In the genomic region with DNA sequence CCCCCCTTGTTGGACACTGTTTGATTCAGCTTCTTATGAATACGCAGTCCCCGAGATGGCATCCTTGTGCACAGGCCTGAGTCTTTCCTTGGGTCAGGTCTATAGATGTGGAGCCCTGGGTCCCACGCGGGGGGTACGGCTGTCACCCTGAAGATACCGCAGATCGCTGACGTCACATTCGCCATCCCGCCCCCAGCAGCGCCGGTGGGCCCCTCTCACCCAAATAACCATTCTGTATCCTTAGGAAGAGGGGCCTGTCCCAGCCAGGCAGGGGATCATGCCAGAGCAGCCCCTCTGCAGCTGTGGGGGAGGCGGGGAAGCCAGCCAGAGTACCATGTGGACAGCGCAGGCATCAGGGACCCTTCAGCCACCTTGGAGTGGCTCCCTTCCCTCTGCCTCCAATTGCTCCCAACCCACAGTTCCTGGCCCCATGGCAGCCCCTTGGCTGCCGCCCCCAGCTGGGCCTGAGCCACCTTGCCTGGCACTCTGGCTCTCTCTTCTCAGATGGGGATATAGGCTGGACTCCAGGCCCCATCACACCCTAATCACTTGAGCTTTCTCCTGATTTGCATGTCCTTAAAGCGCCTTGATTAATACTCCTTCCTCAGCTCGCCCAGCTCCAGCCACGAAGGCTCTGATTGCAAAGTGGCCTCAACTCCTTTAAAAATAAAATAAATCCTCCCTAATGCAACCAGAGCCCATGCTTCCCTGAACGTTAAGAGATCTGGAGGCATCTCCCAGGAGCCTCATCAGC, we compare ENCODE assay signal across 22 cellular contexts.
DNase-seq lines count a peak whose midpoint lies in the region; ATAC-seq, FAIRE-seq and TF ChIP-seq lines count a peak whose summit lies in the region.
"Had no signal": no experiment of that assay in that cellular context is flagged by ENCODE, and none has a peak within 500 bp of the region (broad histone marks: within the 10 kb centered on the region; RNA-seq: fewer than 3 reads in every experiment).

No MANE protein-coding gene starts in this region.

- H3K9me3 Mint-ChIP-seq in endodermal cell = no peaks in the 10 kb centered on the region
- H3K9me3 Mint-ChIP-seq in neural progenitor cell = peaks cover 11% of the 10 kb centered on the region
- no peaks in the 10 kb centered on the region for H3K9me3 Mint-ChIP-seq in type B pancreatic cell
- H3K9me3 Mint-ChIP-seq: CD4-positive, CD25-positive, alpha-beta regulatory T cell had no signal

- peaks cover 3 to 65% of the 10 kb centered on the region in 2 experiments for H3K27me3 ChIP-seq in HepG2 (ENCODE audit: control insufficient read depth in 1 of 2, insufficient read depth in 2 of 2, low read length in 2 of 2)
- no peaks in the 10 kb centered on the region for H3K27me3 ChIP-seq in right lobe of liver
- H3K27me3 ChIP-seq in endodermal cell (ENCODE audit: control insufficient read depth, insufficient read depth, low read length, poor library complexity, severe bottlenecking) = peaks cover 2% of the 10 kb centered on the region
- peaks cover 10% of the 10 kb centered on the region for H3K27me3 ChIP-seq in neural progenitor cell
- H3K27me3 ChIP-seq in vagina = no peaks in the 10 kb centered on the region
- H3K27me3 ChIP-seq: BE2C had no signal

- H2AFZ ChIP-seq in HepG2 (ENCODE audit: low read length) (no peak overlapping the region), neural progenitor cell (replicated peaks) (no peak overlapping the region)

- no peak overlapping the region for H3K27ac ChIP-seq in HepG2 (ENCODE audit: extremely low read length, insufficient read depth, low read length)
- H3K27ac ChIP-seq in right lobe of liver = no peak overlapping the region
- H3K27ac ChIP-seq in endodermal cell (ENCODE audit: low read depth, low read length) = no peak overlapping the region
- no peak overlapping the region for H3K27ac ChIP-seq in neural progenitor cell
- H3K27ac ChIP-seq in vagina = no peak overlapping the region

- intact Hi-C loops in HepG2 (cut with micrococcal nuclease; ENCODE audit: unreplicated experiment) (no loop called here), right lobe of liver (cut with DNase I) (no loop called here), vagina (cut with DNase I) (no loop called here)

- ATAC-seq in HepG2 (no peak), right lobe of liver (no peak)
- ATAC-seq: Right ventricle myocardium inferior had no signal

- no peaks in the 10 kb centered on the region for H3K79me2 ChIP-seq in HepG2 (ENCODE audit: insufficient read depth, low read length)
- H3K79me2 ChIP-seq in neural progenitor cell (ENCODE audit: low read depth) = no peaks in the 10 kb centered on the region

- peaks cover 54% of the 10 kb centered on the region for H3K27me3 Mint-ChIP-seq in endodermal cell (ENCODE audit: insufficient read depth)
- peaks cover 29% of the 10 kb centered on the region for H3K27me3 Mint-ChIP-seq in neural progenitor cell (ENCODE audit: insufficient read depth, low read depth)
- H3K27me3 Mint-ChIP-seq in type B pancreatic cell = peaks cover 3% of the 10 kb centered on the region

- H3K9ac ChIP-seq in HepG2 (ENCODE audit: insufficient read depth, low read depth, low read length) (no peak overlapping the region), endodermal cell (ENCODE audit: extremely low read depth, low read length, poor library complexity, severe bottlenecking) (no peak overlapping the region), neural progenitor cell (no peak overlapping the region)

- CTCF ChIA-PET in HepG2 (lab: Yijun Ruan, JAX; ENCODE audit: low intra/inter-chr PET ratio, low total read pairs) = no interaction called here

- no peaks in the 10 kb centered on the region for H3K9me3 ChIP-seq in HepG2 (ENCODE audit: low read length)
- no peaks in the 10 kb centered on the region for H3K9me3 ChIP-seq in right lobe of liver
- H3K9me3 ChIP-seq in endodermal cell (ENCODE audit: control insufficient read depth, low read length) = no peaks in the 10 kb centered on the region
- no peaks in the 10 kb centered on the region for H3K9me3 ChIP-seq in neural progenitor cell (ENCODE audit: low read depth)
- no peaks in the 10 kb centered on the region for H3K9me3 ChIP-seq in vagina
- H3K9me3 ChIP-seq: BE2C, Caco-2, HAP-1 had no signal

- no TSS peak for BruUV-seq in HepG2 (replicated peaks; lab: Mats Ljungman, UMichigan)

- H3K36me3 Mint-ChIP-seq in endodermal cell (ENCODE audit: low read depth) (no peaks in the 10 kb centered on the region), neural progenitor cell (no peaks in the 10 kb centered on the region), type B pancreatic cell (no peaks in the 10 kb centered on the region)
- H3K36me3 Mint-ChIP-seq: CD4-positive, CD25-positive, alpha-beta regulatory T cell had no signal

- H3K36me3 ChIP-seq in HepG2 (replicated peaks in 1 of 2; ENCODE audit: control insufficient read depth in 1 of 2, insufficient read depth in 2 of 2, low read length in 2 of 2) (no peaks in the 10 kb centered on the region), right lobe of liver (no peaks in the 10 kb centered on the region), endodermal cell (ENCODE audit: control insufficient read depth, insufficient read depth, low read length) (no peaks in the 10 kb centered on the region), neural progenitor cell (no peaks in the 10 kb centered on the region), vagina (no peaks in the 10 kb centered on the region)
- H3K36me3 ChIP-seq: BE2C, HAP-1 had no signal

- H3K4me3 ChIP-seq in HepG2 (replicated peaks in 1 of 3; ENCODE audit: insufficient read depth in 1 of 3, low read depth in 2 of 3, low read length in 3 of 3) (no peak overlapping the region), right lobe of liver (no peak overlapping the region), endodermal cell (ENCODE audit: low read length) (no peak overlapping the region), neural progenitor cell (no peak overlapping the region), vagina (no peak overlapping the region)
- H3K4me3 ChIP-seq: HAP-1 had no signal

- H3K4me1 Mint-ChIP-seq in endodermal cell (peaks cover 6% of the 10 kb centered on the region), neural progenitor cell (peaks cover 74% of the 10 kb centered on the region), type B pancreatic cell (ENCODE audit: unreplicated experiment) (peaks cover 73% of the 10 kb centered on the region)

- WGBS in HepG2 (ENCODE audit: low lambda C conversion rate) = 37% methylated on average over 9 of the region's 19 CpGs
- 67% methylated on average over 14 of the region's 19 CpGs for WGBS in right lobe of liver (ENCODE audit: insufficient coverage, low coverage, low lambda C conversion rate, missing lambda C conversion rate)
- 88 to 90% methylated on average over 16 to 19 of the region's 19 CpGs for WGBS in endodermal cell (ENCODE audit: insufficient coverage in 1 of 2, insufficient read length in 1 of 2), 2 experiments

- peaks cover 21% of the 10 kb centered on the region for H3F3A ChIP-seq in neural progenitor cell (ENCODE audit: low read depth)

- in situ Hi-C loops in HepG2 (cut with HindIII; ENCODE audit: extremely low pct_ligation_motif_present, low pct_unique_long_range_greater_than_20kb) = no loop called here

- DNase-seq in HepG2 (ENCODE audit: low spot score) (no peak), right lobe of liver (no peak), endodermal cell (peak; percentile 41), neural progenitor cell (ENCODE audit: low spot score) (no peak), type B pancreatic cell (ENCODE audit: extremely low spot score, unreplicated experiment) (no peak), T-helper 2 cell (no peak), vagina (ENCODE audit: extremely low spot score in 2 of 2) (no peak)
- DNase-seq in central memory CD4-positive, alpha-beta T cell = no peak
- DNase-seq: BE2C; Caco-2; CD4-positive, CD25-positive, alpha-beta regulatory T cell; DMS153; GDM1; KG1; MV-4-11; NCI-H1417 treated with DMSO at 0.1 percent for 48 hours; NCI-H2029; NCI-H2171; NCI-H526 had no signal

- H4K20me1 ChIP-seq in HepG2 (ENCODE audit: insufficient read depth, low read length) (no peaks in the 10 kb centered on the region), neural progenitor cell (ENCODE audit: low read depth) (no peaks in the 10 kb centered on the region)

- no peak for TF ChIP-seq EP300 in HepG2 (IDR thresholded peaks at IDR 0.05; ENCODE audit: low read depth in 2 of 2, low read length in 2 of 2)
- no peak for TF ChIP-seq EP300 in HepG2 (CRISPR knock-in tag; IDR thresholded peaks at IDR 0.05; ENCODE audit: borderline replicate concordance)

- no peak overlapping the region for H3K27ac Mint-ChIP-seq in endodermal cell
- peak overlapping the region; percentile 5 for H3K27ac Mint-ChIP-seq in neural progenitor cell
- peak overlapping the region; percentile 51 for H3K27ac Mint-ChIP-seq in type B pancreatic cell
- H3K27ac Mint-ChIP-seq: CD4-positive, CD25-positive, alpha-beta regulatory T cell had no signal

- TF ChIP-seq POLR2A in HepG2 (IDR thresholded peaks at IDR 0.05; ENCODE audit: insufficient read depth in 1 of 2, low read depth in 2 of 2, low read length in 2 of 2) (no peak), right lobe of liver (IDR thresholded peaks at IDR 0.05) (no peak), vagina (IDR thresholded peaks at IDR 0.05) (no peak)

- POLR2A ChIA-PET in HepG2 (lab: Yijun Ruan, JAX) = interaction anchor here (1.3 to 1.6 kb wide), 2 partner anchors 66 to 97 kb away, joined by 3 to 4 read pairs; no protein-coding TSS in a partner anchor

- H3K4me1 ChIP-seq in HepG2 (ENCODE audit: insufficient read depth, low read length) (no peaks in the 10 kb centered on the region), right lobe of liver (no peaks in the 10 kb centered on the region), endodermal cell (ENCODE audit: control insufficient read depth, insufficient read depth, low read length) (no peaks in the 10 kb centered on the region), neural progenitor cell (peaks cover 15% of the 10 kb centered on the region), vagina (no peaks in the 10 kb centered on the region)
- H3K4me1 ChIP-seq: Caco-2, HAP-1 had no signal

- H3K4me3 Mint-ChIP-seq in endodermal cell = no peak overlapping the region
- H3K4me3 Mint-ChIP-seq in neural progenitor cell = peak overlapping the region; percentile 33
- H3K4me3 Mint-ChIP-seq in type B pancreatic cell = no peak overlapping the region
- H3K4me3 Mint-ChIP-seq: CD4-positive, CD25-positive, alpha-beta regulatory T cell had no signal

- TF ChIP-seq CTCF in HepG2 (CRISPR knock-in tag; IDR thresholded peaks at IDR 0.05) (no peak), right lobe of liver (IDR thresholded peaks at IDR 0.05) (no peak), endodermal cell (conservative IDR thresholded peaks at IDR 0.05) (no peak), neural progenitor cell (IDR thresholded peaks at IDR 0.05) (no peak), type B pancreatic cell (conservative IDR thresholded peaks at IDR 0.05) (no peak), vagina (IDR thresholded peaks at IDR 0.05) (no peak)

- no peak for TF ChIP-seq RAD21 in HepG2 (CRISPR knock-in tag; IDR thresholded peaks at IDR 0.05)

- FAIRE-seq in HepG2 (lab: Jason Lieb, UNC) = no peak
- FAIRE-seq: RCC 7860 had no signal

- no peak overlapping the region for H3K4me2 ChIP-seq in HepG2 (ENCODE audit: low read depth, low read length)
- no peak overlapping the region for H3K4me2 ChIP-seq in neural progenitor cell

TF ChIP-seq in HepG2, 621 proteins besides CTCF, POLR2A, EP300 and RAD21 (continues in another document):
- TF ChIP-seq CREB1 (IDR thresholded peaks at IDR 0.05) (peak; percentile 85), CREB1 (CRISPR knock-in tag; IDR thresholded peaks at IDR 0.05) (no peak), RBAK (CRISPR knock-in tag; IDR thresholded peaks at IDR 0.05) (no peak)
